ENCODE assay signal across 18 cellular contexts in genomic region chr15:39846108-39846507, GRCh38.
"Had no signal": no experiment of that assay in that cellular context is flagged by ENCODE, and none has a peak within 500 bp of the region (broad histone marks: within the 10 kb centered on the region; RNA-seq: fewer than 3 reads in every experiment).

No MANE protein-coding gene starts in this region.

- DNase-seq: activated CD4-positive, alpha-beta T cell treated with anti-CD3 and anti-CD28 coated beads, Interleukin-2, amount 10 ng/mL, durations not matched to agents 24 days and 14 days; activated CD8-positive, alpha-beta memory T cell treated with anti-CD3 and anti-CD28 coated beads, Interleukin-2, amount 50 U/mL, for 48 hours; activated gamma-delta T cell treated with Interleukin-2 at 50 U/mL for 16 hours; activated T-cell treated with anti-CD3 and anti-CD28 coated beads, Interleukin-2, amount 50 U/mL, for 72 hours; amygdala; effector memory CD8-positive, alpha-beta T cell; nephron progenitor cell; occipital lobe; right cardiac atrium; stimulated activated CD4-positive, alpha-beta T cell treated with anti-CD3 and anti-CD28 coated beads, Interleukin-4, amount 100 ng/mL, for 24 hours; stimulated activated naive CD4-positive, alpha-beta T cell treated with Interleukin-2 at 50 U/mL for 16 hours; substantia nigra; T-helper 2 cell; uterus had no signal

- ATAC-seq: activated T-cell treated with anti-CD3 and anti-CD28 coated beads, Interleukin-2, amount 50 U/mL, for 72 hours; effector memory CD8-positive, alpha-beta T cell; gastroesophageal sphincter; right cardiac atrium had no signal

- H3K9me3 ChIP-seq: gastroesophageal sphincter, tibial nerve, uterus had no signal

- H3K27ac ChIP-seq: epithelial cell of prostate, gastroesophageal sphincter, skin epidermis, tibial nerve, uterus had no signal

- H3K4me1 ChIP-seq: gastroesophageal sphincter, tibial nerve, uterus had no signal

- H3K4me3 ChIP-seq: gastroesophageal sphincter, skin epidermis, tibial nerve, uterus had no signal

- H3K36me3 ChIP-seq: gastroesophageal sphincter, tibial nerve, uterus had no signal
